13 cellular contexts compared by ENCODE assay signal in the genomic region with DNA sequence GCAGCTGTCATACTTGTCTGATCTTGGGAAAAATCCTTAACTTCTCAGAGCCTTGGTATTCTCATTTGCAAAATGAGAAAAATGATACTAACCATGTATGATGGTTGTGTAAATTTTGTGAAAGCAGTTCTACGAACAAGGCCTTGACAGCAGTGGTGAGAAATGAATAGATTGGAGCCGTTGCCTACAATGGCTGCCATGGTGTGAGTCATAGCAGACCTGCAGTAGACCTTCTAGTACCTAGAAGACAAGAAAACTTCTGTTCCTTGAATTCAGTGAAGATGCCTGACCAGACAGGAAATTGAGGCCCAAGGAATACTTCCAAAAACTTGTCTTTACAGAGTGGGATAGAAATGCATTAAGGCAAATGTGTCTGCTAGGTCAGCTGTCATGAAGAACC.
DNase-seq lines count a peak whose midpoint lies in the region; ATAC-seq and TF ChIP-seq lines count a peak whose summit lies in the region.
"Had no signal": no experiment of that assay in that cellular context is flagged by ENCODE, and none has a peak within 500 bp of the region (broad histone marks: within the 10 kb centered on the region; RNA-seq: fewer than 3 reads in every experiment).

No MANE protein-coding gene starts in this region.

- no peaks in the 10 kb centered on the region for H3K9me3 ChIP-seq in endodermal cell (ENCODE audit: control insufficient read depth, low read length)

- no peak overlapping the region for H3K27ac Mint-ChIP-seq in activated T-helper 17 cell treated with anti-CD3 and anti-CD28 coated beads, Interleukin-2, amount 50 U/mL, for 72 hours
- H3K27ac Mint-ChIP-seq in endodermal cell, result no peak overlapping the region
- no peak overlapping the region for H3K27ac Mint-ChIP-seq in stimulated activated effector memory CD8-positive, alpha-beta T cell treated with anti-CD3 and anti-CD28 coated beads, Interleukin-12 subunit alpha, Interleukin-12 subunit beta, amount 100 ng/mL, for 72 hours
- H3K27ac Mint-ChIP-seq: B cell; CD8-positive, alpha-beta T cell; H9 had no signal

- no peaks in the 10 kb centered on the region for H3K4me1 ChIP-seq in endodermal cell (ENCODE audit: control insufficient read depth, insufficient read depth, low read length)

- no peak overlapping the region for H3K4me3 Mint-ChIP-seq in activated T-helper 17 cell treated with anti-CD3 and anti-CD28 coated beads, Interleukin-2, amount 50 U/mL, for 72 hours
- no peak overlapping the region for H3K4me3 Mint-ChIP-seq in endodermal cell
- H3K4me3 Mint-ChIP-seq in stimulated activated effector memory CD8-positive, alpha-beta T cell treated with anti-CD3 and anti-CD28 coated beads, Interleukin-12 subunit alpha, Interleukin-12 subunit beta, amount 100 ng/mL, for 72 hours, result no peak overlapping the region
- H3K4me3 Mint-ChIP-seq: B cell; CD8-positive, alpha-beta T cell; H9 had no signal

- H3K27me3 ChIP-seq in endodermal cell (ENCODE audit: control insufficient read depth, insufficient read depth, low read length, poor library complexity, severe bottlenecking), result no peaks in the 10 kb centered on the region

- H3K4me3 ChIP-seq in endodermal cell (ENCODE audit: low read length), result no peak overlapping the region
- H3K4me3 ChIP-seq: BLaER1 treated with 17β-estradiol and CSF1 and Interleukin-3, amounts not matched to agents 10 nM and 100 nM had no signal

- no peaks in the 10 kb centered on the region for H3K36me3 ChIP-seq in endodermal cell (ENCODE audit: control insufficient read depth, insufficient read depth, low read length)
- H3K36me3 ChIP-seq: BLaER1 treated with 17β-estradiol and CSF1 and Interleukin-3, amounts not matched to agents 10 nM and 100 nM had no signal

- H3K9me3 Mint-ChIP-seq in activated T-helper 17 cell treated with anti-CD3 and anti-CD28 coated beads, Interleukin-2, amount 50 U/mL, for 72 hours, result peaks cover 10% of the 10 kb centered on the region
- peaks cover 10% of the 10 kb centered on the region for H3K9me3 Mint-ChIP-seq in endodermal cell
- H3K9me3 Mint-ChIP-seq in stimulated activated effector memory CD8-positive, alpha-beta T cell treated with anti-CD3 and anti-CD28 coated beads, Interleukin-12 subunit alpha, Interleukin-12 subunit beta, amount 100 ng/mL, for 72 hours, result peaks cover 8% of the 10 kb centered on the region

- no peak overlapping the region for H3K27ac ChIP-seq in endodermal cell (ENCODE audit: low read depth, low read length)

- ATAC-seq in GM18868 (IDR thresholded peaks at IDR 0.05; ENCODE audit: unreplicated experiment), result peak; percentile 17
- peak; percentile 40 for ATAC-seq in activated T-helper 17 cell treated with anti-CD3 and anti-CD28 coated beads, Interleukin-2, amount 50 U/mL, for 72 hours (replicated peaks)
- ATAC-seq in stimulated activated effector memory CD8-positive, alpha-beta T cell treated with anti-CD3 and anti-CD28 coated beads, Interleukin-12 subunit alpha, Interleukin-12 subunit beta, amount 100 ng/mL, for 72 hours, result peak; percentile 65
- ATAC-seq: CD8-positive, alpha-beta T cell had no signal

- no peaks in the 10 kb centered on the region for H3K36me3 Mint-ChIP-seq in activated T-helper 17 cell treated with anti-CD3 and anti-CD28 coated beads, Interleukin-2, amount 50 U/mL, for 72 hours (ENCODE audit: low read depth)
- H3K36me3 Mint-ChIP-seq in endodermal cell (ENCODE audit: low read depth), result no peaks in the 10 kb centered on the region
- peaks cover 10% of the 10 kb centered on the region for H3K36me3 Mint-ChIP-seq in stimulated activated effector memory CD8-positive, alpha-beta T cell treated with anti-CD3 and anti-CD28 coated beads, Interleukin-12 subunit alpha, Interleukin-12 subunit beta, amount 100 ng/mL, for 72 hours
- H3K36me3 Mint-ChIP-seq: CD8-positive, alpha-beta T cell had no signal

- DNase-seq in endodermal cell, result peak; percentile 15
- DNase-seq in stimulated activated effector memory CD8-positive, alpha-beta T cell treated with anti-CD3 and anti-CD28 coated beads, Interleukin-12 subunit alpha, Interleukin-12 subunit beta, amount 100 ng/mL, for 72 hours (ENCODE audit: low spot score in 2 of 2), result peak in 1 of 2 donors; percentile 43
- DNase-seq in activated naive CD4-positive, alpha-beta T cell (lab: John Stamatoyannopoulos, UW), result no peak
- no peak for DNase-seq in LoVo (ENCODE audit: low spot score)
- DNase-seq: Calu3; CD8-positive, alpha-beta T cell; DMS79 treated with DMSO at 0.1 percent for 48 hours; GF-D8; H9 had no signal

- H3K9ac ChIP-seq in endodermal cell (ENCODE audit: extremely low read depth, low read length, poor library complexity, severe bottlenecking), result no peak overlapping the region
- H3K9ac ChIP-seq: BLaER1 treated with 17β-estradiol and CSF1 and Interleukin-3, amounts not matched to agents 10 nM and 100 nM had no signal

- 89 to 94% methylated on average over 2 of the region's 2 CpGs for WGBS in endodermal cell (ENCODE audit: insufficient coverage in 1 of 2, insufficient read length in 1 of 2), 2 experiments

- no peaks in the 10 kb centered on the region for H3K4me1 Mint-ChIP-seq in activated T-helper 17 cell treated with anti-CD3 and anti-CD28 coated beads, Interleukin-2, amount 50 U/mL, for 72 hours
- H3K4me1 Mint-ChIP-seq in endodermal cell, result peaks cover 20% of the 10 kb centered on the region
- H3K4me1 Mint-ChIP-seq in stimulated activated effector memory CD8-positive, alpha-beta T cell treated with anti-CD3 and anti-CD28 coated beads, Interleukin-12 subunit alpha, Interleukin-12 subunit beta, amount 100 ng/mL, for 72 hours, result peaks cover 25% of the 10 kb centered on the region

- TF ChIP-seq CTCF in endodermal cell (conservative IDR thresholded peaks at IDR 0.05), result no peak

- peaks cover 19% of the 10 kb centered on the region for H3K27me3 Mint-ChIP-seq in activated T-helper 17 cell treated with anti-CD3 and anti-CD28 coated beads, Interleukin-2, amount 50 U/mL, for 72 hours
- peaks cover 13% of the 10 kb centered on the region for H3K27me3 Mint-ChIP-seq in endodermal cell (ENCODE audit: insufficient read depth)
